Comparison of ENCODE assay signal across 27 cellular contexts in the genomic region with DNA sequence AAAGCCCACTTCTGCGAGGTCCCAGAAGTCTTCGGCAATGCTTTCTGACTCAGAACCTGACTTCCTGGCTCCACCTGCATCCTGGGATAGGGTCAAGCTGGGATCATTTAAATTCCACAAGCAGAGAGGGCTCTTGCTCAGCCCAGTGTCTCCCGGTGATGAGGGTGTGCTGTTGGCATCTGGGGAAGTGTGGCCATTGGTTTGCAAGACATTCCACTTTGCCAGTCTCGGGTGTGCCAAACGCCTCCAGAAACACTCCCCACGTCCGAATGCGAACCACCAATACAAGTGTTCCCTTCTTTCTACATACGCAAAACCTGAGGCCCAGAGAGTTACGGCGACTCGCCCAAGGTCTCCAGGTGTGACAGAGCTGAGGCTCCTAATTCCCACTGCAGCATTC. TPM values are rescaled to one million over a fixed set of nuclear protein-coding genes. Genes with fewer than 3 reads are reported as not detected.
"Had no signal": no experiment of that assay in that cellular context is flagged by ENCODE, and none has a peak within 500 bp of the region (broad histone marks: within the 10 kb centered on the region; RNA-seq: fewer than 3 reads in every experiment).

No MANE protein-coding gene starts in this region.

- H3K36me3 ChIP-seq: gastrocnemius medialis, pancreas, right atrium auricular region, uterus had no signal

- H3K27me3 ChIP-seq: esophagus muscularis mucosa, gastrocnemius medialis, pancreas, right atrium auricular region, stomach, suprapubic skin, tibial nerve, uterus had no signal

- H3K4me1 Mint-ChIP-seq: activated naive CD4-positive, alpha-beta T cell treated with anti-CD3 and anti-CD28 coated beads, Interleukin-2, amount 10 ng/mL, durations not matched to agents 7 days and 5 days; activated naive CD8-positive, alpha-beta T cell treated with anti-CD3 and anti-CD28 coated beads, Interleukin-2, amount 50 U/mL, for 24 hours; brain; mesothelial cell of epicardium; naive thymus-derived CD8-positive, alpha-beta T cell; stimulated activated memory B cell treated with anti-CD40 and anti-IgM and Interleukin-4, amounts not matched to agents 10 μg/mL and 1 μg/mL and 100 μg/mL, for 72 hours had no signal

- H3K9me3 Mint-ChIP-seq: activated CD4-positive, alpha-beta memory T cell treated with anti-CD3 and anti-CD28 coated beads for 36 hours; activated naive CD4-positive, alpha-beta T cell treated with anti-CD3 and anti-CD28 coated beads, Interleukin-2, amount 10 ng/mL, durations not matched to agents 7 days and 5 days; activated naive CD8-positive, alpha-beta T cell treated with anti-CD3 and anti-CD28 coated beads, Interleukin-2, amount 50 U/mL, for 24 hours; brain; mesothelial cell of epicardium; naive thymus-derived CD8-positive, alpha-beta T cell; stimulated activated memory B cell treated with anti-CD40 and anti-IgM and Interleukin-4, amounts not matched to agents 10 μg/mL and 1 μg/mL and 100 μg/mL, for 72 hours; T-helper 1 cell treated with Interleukin-12 subunit alpha and Interleukin-12 subunit beta and Interleukin-4 antibody, amounts not matched to agents 30 μg/mL and 1 μg/mL, for 36 hours had no signal

- ATAC-seq: activated naive CD8-positive, alpha-beta T cell treated with anti-CD3 and anti-CD28 coated beads, Interleukin-2, amount 50 U/mL, for 24 hours; gastrocnemius medialis; left ventricle myocardium superior; naive thymus-derived CD8-positive, alpha-beta T cell; pancreas; psoas muscle; stimulated activated memory B cell treated with anti-CD40 and anti-IgM and Interleukin-4, amounts not matched to agents 10 μg/mL and 1 μg/mL and 100 μg/mL, for 72 hours had no signal

- H3K4me3 ChIP-seq: esophagus muscularis mucosa, gastrocnemius medialis, pancreas, psoas muscle, right atrium auricular region, stomach, suprapubic skin, tibial nerve, uterus had no signal

- H3K4me3 Mint-ChIP-seq: activated CD4-positive, alpha-beta memory T cell treated with anti-CD3 and anti-CD28 coated beads for 36 hours; activated naive CD4-positive, alpha-beta T cell treated with anti-CD3 and anti-CD28 coated beads, Interleukin-2, amount 10 ng/mL, durations not matched to agents 7 days and 5 days; activated naive CD8-positive, alpha-beta T cell treated with anti-CD3 and anti-CD28 coated beads, Interleukin-2, amount 50 U/mL, for 24 hours; brain; mesothelial cell of epicardium; naive thymus-derived CD8-positive, alpha-beta T cell; stimulated activated memory B cell treated with anti-CD40 and anti-IgM and Interleukin-4, amounts not matched to agents 10 μg/mL and 1 μg/mL and 100 μg/mL, for 72 hours; T-helper 1 cell treated with Interleukin-12 subunit alpha and Interleukin-12 subunit beta and Interleukin-4 antibody, amounts not matched to agents 30 μg/mL and 1 μg/mL, for 36 hours had no signal

- H3K4me1 ChIP-seq: gastrocnemius medialis, pancreas, psoas muscle, right atrium auricular region, stomach, suprapubic skin, uterus had no signal

- H3K27ac Mint-ChIP-seq: activated CD4-positive, alpha-beta memory T cell treated with anti-CD3 and anti-CD28 coated beads for 36 hours; activated naive CD4-positive, alpha-beta T cell treated with anti-CD3 and anti-CD28 coated beads, Interleukin-2, amount 10 ng/mL, durations not matched to agents 7 days and 5 days; activated naive CD8-positive, alpha-beta T cell treated with anti-CD3 and anti-CD28 coated beads, Interleukin-2, amount 50 U/mL, for 24 hours; brain; mesothelial cell of epicardium; naive thymus-derived CD8-positive, alpha-beta T cell; stimulated activated memory B cell treated with anti-CD40 and anti-IgM and Interleukin-4, amounts not matched to agents 10 μg/mL and 1 μg/mL and 100 μg/mL, for 72 hours; T-helper 1 cell treated with Interleukin-12 subunit alpha and Interleukin-12 subunit beta and Interleukin-4 antibody, amounts not matched to agents 30 μg/mL and 1 μg/mL, for 36 hours had no signal

- FAIRE-seq: islet of Langerhans, pancreas, small intestine had no signal

- H3K36me3 Mint-ChIP-seq: activated CD4-positive, alpha-beta memory T cell treated with anti-CD3 and anti-CD28 coated beads for 36 hours; activated naive CD4-positive, alpha-beta T cell treated with anti-CD3 and anti-CD28 coated beads, Interleukin-2, amount 10 ng/mL, durations not matched to agents 7 days and 5 days; naive thymus-derived CD8-positive, alpha-beta T cell; stimulated activated memory B cell treated with anti-CD40 and anti-IgM and Interleukin-4, amounts not matched to agents 10 μg/mL and 1 μg/mL and 100 μg/mL, for 72 hours had no signal

- H3K9me3 ChIP-seq: esophagus muscularis mucosa, gastrocnemius medialis, pancreas, psoas muscle, right atrium auricular region, stomach, suprapubic skin, tibial nerve, uterus had no signal

- H3K27ac ChIP-seq: esophagus muscularis mucosa, gastrocnemius medialis, pancreas, psoas muscle, right atrium auricular region, stomach, suprapubic skin, tibial nerve, uterus had no signal

- H3K27me3 Mint-ChIP-seq: activated CD4-positive, alpha-beta memory T cell treated with anti-CD3 and anti-CD28 coated beads for 36 hours; activated naive CD4-positive, alpha-beta T cell treated with anti-CD3 and anti-CD28 coated beads, Interleukin-2, amount 10 ng/mL, durations not matched to agents 7 days and 5 days; naive thymus-derived CD8-positive, alpha-beta T cell had no signal

- DNase-seq: activated CD4-positive, alpha-beta memory T cell treated with anti-CD3 and anti-CD28 coated beads for 36 hours; activated CD4-positive, alpha-beta T cell treated with anti-CD3 and anti-CD28 coated beads for 48 hours; activated naive CD4-positive, alpha-beta T cell treated with anti-CD3 and anti-CD28 coated beads, Interleukin-2, amount 10 ng/mL, durations not matched to agents 7 days and 5 days; activated naive CD8-positive, alpha-beta T cell treated with anti-CD3 and anti-CD28 coated beads, Interleukin-2, amount 50 U/mL, for 24 hours; activated T-cell treated with anti-CD3 and anti-CD28 coated beads, Interleukin-2, amount 50 U/mL, for 48 hours; effector memory CD4-positive, alpha-beta T cell; gastrocnemius medialis; hypothalamus; left ventricle myocardium superior; mammary epithelial cell; pancreas; small intestine; stomach; uterus had no signal

RNA-seq across cellular contexts. Expression of gene FCN2, which starts 43.1 kb away (rescaled TPM):
- total RNA-seq: activated CD4-positive, alpha-beta memory T cell treated with anti-CD3 and anti-CD28 coated beads for 36 hours; cardiac septum; dermis microvascular lymphatic vessel endothelial cell; esophagus muscularis mucosa; gastrocnemius medialis; left ventricle myocardium superior; mammary epithelial cell; mesothelial cell of epicardium; naive thymus-derived CD8-positive, alpha-beta T cell; psoas muscle; right atrium auricular region; stomach had no signal
- polyA plus RNA-seq: mammary epithelial cell; naive thymus-derived CD8-positive, alpha-beta T cell; small intestine had no signal
